9 cellular contexts compared by ENCODE assay signal in genomic region chr1:226888021-226888420, GRCh38.
"Had no signal": no experiment of that assay in that cellular context is flagged by ENCODE, and none has a peak within 500 bp of the region (broad histone marks: within the 10 kb centered on the region; RNA-seq: fewer than 3 reads in every experiment).

No MANE protein-coding gene starts in this region.

- DNase-seq: GM23248, GOT3, H7, HFFc6, KBM-7 had no signal

- FAIRE-seq: HepG2 had no signal

- H3K4me3 Mint-ChIP-seq: HFFc6, IgD-negative memory B cell had no signal

- H3K9me3 ChIP-seq: HAP-1 had no signal

- H3K4me3 ChIP-seq: GM23248, HAP-1 had no signal

- H3K27ac ChIP-seq: GM23248, HL-60 had no signal

- H3K4me1 ChIP-seq: HAP-1 had no signal

- H3K9ac ChIP-seq: GM23248 had no signal

- H3K27ac Mint-ChIP-seq: HFFc6, IgD-negative memory B cell had no signal

- H3K27me3 Mint-ChIP-seq: IgD-negative memory B cell had no signal

- H3K9me3 Mint-ChIP-seq: HFFc6, IgD-negative memory B cell had no signal
